Comparison of ENCODE assay signal across 22 cellular contexts in genomic region chr7:28033386-28033785, GRCh38.
DNase-seq lines count a peak whose midpoint lies in the region; ATAC-seq, FAIRE-seq and TF ChIP-seq lines count a peak whose summit lies in the region.
"Had no signal": no experiment of that assay in that cellular context is flagged by ENCODE, and none has a peak within 500 bp of the region (broad histone marks: within the 10 kb centered on the region; RNA-seq: fewer than 3 reads in every experiment).

No MANE protein-coding gene starts in this region.

- no peak overlapping the region for H2AK9ac ChIP-seq in IMR-90 (replicated peaks; ENCODE audit: low read depth, low read length, poor library complexity)

- H3K9ac ChIP-seq in IMR-90 (ENCODE audit: low read depth, low read length) (no peak overlapping the region), mesenchymal stem cell (ENCODE audit: low read length) (no peak overlapping the region), neuronal stem cell (ENCODE audit: low read depth, low read length, poor library complexity) (no peak overlapping the region)
- H3K9ac ChIP-seq: BLaER1 had no signal

- peak overlapping the region; percentile 49 for H4K91ac ChIP-seq in IMR-90 (ENCODE audit: insufficient read depth, low read depth, low read length)
- no peak overlapping the region for H4K91ac ChIP-seq in mesenchymal stem cell (ENCODE audit: low read length)
- H4K91ac ChIP-seq in neuronal stem cell (ENCODE audit: low read depth, low read length, poor library complexity) = no peak overlapping the region

- H3K4ac ChIP-seq in IMR-90 (ENCODE audit: low read depth, low read length) (peak overlapping the region; percentile 54), mesenchymal stem cell (ENCODE audit: low read depth in 1 of 2, low read length in 2 of 2) (no peak overlapping the region), neuronal stem cell (ENCODE audit: low read length) (no peak overlapping the region)

- H3K56ac ChIP-seq in IMR-90 (ENCODE audit: extremely low read depth, insufficient read depth, low read length) = no peak overlapping the region

- H4K5ac ChIP-seq in IMR-90 (ENCODE audit: low read depth, low read length) = no peak overlapping the region

- WGBS in IMR-90 (ENCODE audit: extremely low coverage in 2 of 2, insufficient read length in 1 of 2), 2 experiments = 100% methylated on average over 1 of the region's 4 CpGs; no CpG with 5 or more reads in 1 of the 2 experiments
- WGBS in mesenchymal stem cell = 96% methylated on average over 4 of the region's 4 CpGs
- WGBS in neuronal stem cell (ENCODE audit: extremely low coverage in 2 of 2, insufficient read length in 2 of 2, insufficient replicate concordance in 1 of 2), 2 donors = no CpG with 5 or more reads among the region's 4 CpGs

- TF ChIP-seq RAD21 in IMR-90 (IDR thresholded peaks at IDR 0.05; ENCODE audit: low read length) = no peak

- H3K18ac ChIP-seq in IMR-90 (ENCODE audit: low read depth, low read length) (no peak overlapping the region), mesenchymal stem cell (ENCODE audit: low read depth in 1 of 2, low read length in 2 of 2) (no peak overlapping the region), neuronal stem cell (ENCODE audit: low read length) (no peak overlapping the region)

- POLR2A ChIA-PET in IMR-90 (lab: Charles Lee; ENCODE audit: unreplicated experiment) (no interaction called here), WTC11 (lab: Charles Lee) (no interaction called here)

- H2BK20ac ChIP-seq in IMR-90 (ENCODE audit: low read depth, low read length) = 0 out of 2 replicates have a peak overlapping the region, but pooled peaks have one; percentile 29

- H2BK15ac ChIP-seq in IMR-90 (ENCODE audit: low read depth, low read length) (peak overlapping the region; percentile 17; the same call in 1 of the 3 replicates), mesenchymal stem cell (ENCODE audit: low read depth, poor library complexity, severe bottlenecking) (no peak overlapping the region), neuronal stem cell (ENCODE audit: low read length) (no peak overlapping the region)

- H3K36me3 Mint-ChIP-seq in WTC11 = no peaks in the 10 kb centered on the region
- no peaks in the 10 kb centered on the region for H3K36me3 Mint-ChIP-seq in activated T-helper 2 cell treated with anti-CD3 and anti-CD28 coated beads, Interferon-gamma antibody, Interleukin-2, Interleukin-4, amounts not matched to agents 10 μg/mL and 5 μg/mL and 100 μg/mL, durations not matched to agents 14 hours and 24 hours and 36 hours (ENCODE audit: low read depth)
- H3K36me3 Mint-ChIP-seq: CD8-positive, alpha-beta T cell had no signal

- peaks cover 12% of the 10 kb centered on the region for H3K9me1 ChIP-seq in IMR-90 (ENCODE audit: insufficient read depth, low read length)

- H4K20me1 ChIP-seq in IMR-90 (ENCODE audit: insufficient read depth, low read length) = no peaks in the 10 kb centered on the region; the same call in 1 of the 2 replicates
- H4K20me1 ChIP-seq: BLaER1 had no signal

- H2BK12ac ChIP-seq in mesenchymal stem cell (ENCODE audit: low read length in 2 of 2) = no peak overlapping the region
- H2BK12ac ChIP-seq in neuronal stem cell (ENCODE audit: low read length) = no peak overlapping the region

- H2AK5ac ChIP-seq in IMR-90 (ENCODE audit: low read depth, low read length) = peak overlapping the region; percentile 42
- no peak overlapping the region for H2AK5ac ChIP-seq in mesenchymal stem cell (ENCODE audit: low read length, severe bottlenecking)
- no peak overlapping the region for H2AK5ac ChIP-seq in neuronal stem cell (ENCODE audit: low read depth, low read length)

- no peak overlapping the region for H3K4me3 Mint-ChIP-seq in WTC11
- no peak overlapping the region for H3K4me3 Mint-ChIP-seq in activated T-helper 2 cell treated with anti-CD3 and anti-CD28 coated beads, Interferon-gamma antibody, Interleukin-2, Interleukin-4, amounts not matched to agents 10 μg/mL and 5 μg/mL and 100 μg/mL, durations not matched to agents 14 hours and 24 hours and 36 hours (ENCODE audit: low read depth)
- H3K4me3 Mint-ChIP-seq: CD8-positive, alpha-beta T cell had no signal

- in situ Hi-C loops in IMR-90 (cut with MboI; ENCODE audit: low sequenced_read_pairs) = no loop called here

- no peak for FAIRE-seq in GM12892 (lab: Jason Lieb, UNC)
- FAIRE-seq: GM12891 had no signal

- H3K9me3 ChIP-seq in IMR-90 (ENCODE audit: control insufficient read depth, insufficient read depth, low read length) (no peaks in the 10 kb centered on the region), mesenchymal stem cell (ENCODE audit: control insufficient read depth, low read length) (no peaks in the 10 kb centered on the region), vagina (no peaks in the 10 kb centered on the region), neuronal stem cell (replicated peaks in 1 of 2; ENCODE audit: control insufficient read depth in 2 of 2, insufficient read depth in 1 of 2, low read depth in 1 of 2, low read length in 2 of 2) (no peaks in the 10 kb centered on the region)
- H3K9me3 ChIP-seq: BLaER1, MG63, Peyer's patch had no signal

- ATAC-seq in IMR-90 (ENCODE audit: low read depth) = no peak
- ATAC-seq in WTC11 = peak; percentile 38
- ATAC-seq: CD8-positive, alpha-beta T cell; SK-N-SH treated with all-trans-retinoic acid at 6 μM for 48 hours had no signal

- dilution Hi-C loops in IMR-90 (cut with HindIII; ENCODE audit: low sequenced_read_pairs, unreplicated experiment) = no loop called here

- H3K23ac ChIP-seq in IMR-90 (ENCODE audit: low read depth, low read length) (peak overlapping the region; percentile 25; the same call in 1 of the 2 replicates), mesenchymal stem cell (ENCODE audit: low read length in 2 of 2) (no peak overlapping the region), neuronal stem cell (ENCODE audit: low read depth, low read length, poor library complexity) (no peak overlapping the region)

- H2BK120ac ChIP-seq in IMR-90 (ENCODE audit: low read depth, low read length) = no peak overlapping the region
- H2BK120ac ChIP-seq in mesenchymal stem cell (ENCODE audit: low read depth, low read length) = peak overlapping the region; percentile 71
- H2BK120ac ChIP-seq in neuronal stem cell (ENCODE audit: low read depth, low read length) = no peak overlapping the region

- no peak overlapping the region for H2AFZ ChIP-seq in IMR-90 (replicated peaks; ENCODE audit: low read length, poor library complexity)
- no peak overlapping the region for H2AFZ ChIP-seq in mesenchymal stem cell (ENCODE audit: low read depth, low read length)
- H2AFZ ChIP-seq in neuronal stem cell (ENCODE audit: low read length) = no peak overlapping the region

- H3K9me3 Mint-ChIP-seq in WTC11 = no peaks in the 10 kb centered on the region
- no peaks in the 10 kb centered on the region for H3K9me3 Mint-ChIP-seq in activated T-helper 2 cell treated with anti-CD3 and anti-CD28 coated beads, Interferon-gamma antibody, Interleukin-2, Interleukin-4, amounts not matched to agents 10 μg/mL and 5 μg/mL and 100 μg/mL, durations not matched to agents 14 hours and 24 hours and 36 hours
- H3K9me3 Mint-ChIP-seq: CD8-positive, alpha-beta T cell had no signal

- H3K4me2 ChIP-seq in IMR-90 (ENCODE audit: low read depth, low read length) (no peak overlapping the region), mesenchymal stem cell (ENCODE audit: low read length, poor library complexity, severe bottlenecking) (no peak overlapping the region), neuronal stem cell (ENCODE audit: insufficient read depth, low read length, poor library complexity, severe bottlenecking) (no peak overlapping the region)
- H3K4me2 ChIP-seq: BLaER1 had no signal

- H3K14ac ChIP-seq in IMR-90 (replicated peaks; ENCODE audit: low read depth, low read length) (no peak overlapping the region; the same call in 1 of the 2 replicates), mesenchymal stem cell (ENCODE audit: low read length in 2 of 2) (no peak overlapping the region), neuronal stem cell (ENCODE audit: low read length) (no peak overlapping the region)

- TF ChIP-seq POLR2A in IMR-90 (IDR thresholded peaks at IDR 0.05; ENCODE audit: low read depth, low read length) (no peak), vagina (IDR thresholded peaks at IDR 0.05) (no peak), GM12892 (IDR thresholded peaks at IDR 0.05; ENCODE audit: low read depth, low read length) (no peak)

- no peak overlapping the region; the same call in 1 of the 2 replicates for H3K27ac Mint-ChIP-seq in WTC11
- no peak overlapping the region for H3K27ac Mint-ChIP-seq in activated T-helper 2 cell treated with anti-CD3 and anti-CD28 coated beads, Interferon-gamma antibody, Interleukin-2, Interleukin-4, amounts not matched to agents 10 μg/mL and 5 μg/mL and 100 μg/mL, durations not matched to agents 14 hours and 24 hours and 36 hours
- H3K27ac Mint-ChIP-seq: CD8-positive, alpha-beta T cell had no signal

- H3K4me1 ChIP-seq in IMR-90 (ENCODE audit: control insufficient read depth, insufficient read depth, low read length) (peaks cover 17% of the 10 kb centered on the region), mesenchymal stem cell (ENCODE audit: control insufficient read depth, insufficient read depth, low read depth, low read length) (peaks cover 8% of the 10 kb centered on the region), vagina (peaks cover 54% of the 10 kb centered on the region), neuronal stem cell (ENCODE audit: control insufficient read depth in 2 of 2, insufficient read depth in 1 of 2, low read depth in 1 of 2, low read length in 2 of 2) (peaks cover 0 to 1% of the 10 kb centered on the region in 2 donors)
- H3K4me1 ChIP-seq: BLaER1 had no signal

- H3K4me1 Mint-ChIP-seq in WTC11 = peaks cover 40% of the 10 kb centered on the region
- H3K4me1 Mint-ChIP-seq in activated T-helper 2 cell treated with anti-CD3 and anti-CD28 coated beads, Interferon-gamma antibody, Interleukin-2, Interleukin-4, amounts not matched to agents 10 μg/mL and 5 μg/mL and 100 μg/mL, durations not matched to agents 14 hours and 24 hours and 36 hours (ENCODE audit: low read depth) = peaks cover 21% of the 10 kb centered on the region

- H3K27me3 Mint-ChIP-seq in WTC11 (ENCODE audit: low read depth) = no peaks in the 10 kb centered on the region; the same call in 1 of the 2 replicates
- H3K27me3 Mint-ChIP-seq in activated T-helper 2 cell treated with anti-CD3 and anti-CD28 coated beads, Interferon-gamma antibody, Interleukin-2, Interleukin-4, amounts not matched to agents 10 μg/mL and 5 μg/mL and 100 μg/mL, durations not matched to agents 14 hours and 24 hours and 36 hours (ENCODE audit: low read depth) = peaks cover 32% of the 10 kb centered on the region

- no peak overlapping the region for H3K4me3 ChIP-seq in IMR-90 (ENCODE audit: insufficient read depth, low read depth, low read length)
- no peak overlapping the region for H3K4me3 ChIP-seq in mesenchymal stem cell (ENCODE audit: insufficient read depth in 1 of 2, low read depth in 1 of 2, low read length in 2 of 2)
- no peak overlapping the region for H3K4me3 ChIP-seq in vagina
- H3K4me3 ChIP-seq in neuronal stem cell (ENCODE audit: low read length in 2 of 2) = no peak overlapping the region
- H3K4me3 ChIP-seq: BLaER1, MG63, Peyer's patch had no signal

- intact Hi-C loops in IMR-90 (cut with micrococcal nuclease) = no loop called here
- intact Hi-C loops in vagina (cut with DNase I) = no loop called here
- intact Hi-C loops in activated T-helper 2 cell treated with anti-CD3 and anti-CD28 coated beads, Interferon-gamma antibody, Interleukin-2, Interleukin-4, amounts not matched to agents 10 μg/mL and 5 μg/mL and 100 μg/mL, durations not matched to agents 14 hours and 24 hours and 36 hours (cut with micrococcal nuclease) = no loop called here

- H4K8ac ChIP-seq in IMR-90 (ENCODE audit: low read depth in 2 of 2, low read length in 2 of 2) = no peak overlapping the region
- H4K8ac ChIP-seq in mesenchymal stem cell (ENCODE audit: low read length) = no peak overlapping the region
- no peak overlapping the region for H4K8ac ChIP-seq in neuronal stem cell (ENCODE audit: low read depth, low read length)

- CTCF ChIA-PET in IMR-90 (lab: Yijun Ruan, JAX) (no interaction called here), WTC11 (lab: Charles Lee) (interaction anchor here (1.4 to 2.9 kb wide), 6 partner anchors 11 to 64 kb away, joined by 4 to 31 read pairs (median 14); no protein-coding TSS in a partner anchor)

- H3K79me1 ChIP-seq in IMR-90 (ENCODE audit: low read depth in 1 of 2, low read length in 2 of 2) = peaks cover 26 to 56% of the 10 kb centered on the region in 2 experiments
- peaks cover 22% of the 10 kb centered on the region for H3K79me1 ChIP-seq in mesenchymal stem cell (replicated peaks; ENCODE audit: low read length, poor library complexity, severe bottlenecking)
- no peaks in the 10 kb centered on the region for H3K79me1 ChIP-seq in neuronal stem cell (ENCODE audit: low read depth, low read length)

- no TSS peak for BruUV-seq in IMR-90 (replicated peaks; lab: Mats Ljungman, UMichigan)

- no peak for DNase-seq in IMR-90
- no peak for DNase-seq in WTC11 (ENCODE audit: low spot score)
- no peak for DNase-seq in mesenchymal stem cell
- no peak for DNase-seq in vagina (ENCODE audit: extremely low spot score in 2 of 2)
- no peak for DNase-seq in neuronal stem cell (ENCODE audit: low spot score)
- no peak for DNase-seq in activated T-helper 2 cell treated with anti-CD3 and anti-CD28 coated beads, Interferon-gamma antibody, Interleukin-2, Interleukin-4, amounts not matched to agents 10 μg/mL and 5 μg/mL and 100 μg/mL, durations not matched to agents 14 hours and 24 hours and 36 hours (ENCODE audit: low spot score)
- DNase-seq in GM12892 (ENCODE audit: insufficient read length) = no peak
- DNase-seq: Calu3; CD8-positive, alpha-beta T cell; DMS153; H7; Kasumi-1; MG63; NCI-H1048; NCI-H1417 treated with DMSO at 0.1 percent for 48 hours; NCI-H187 treated with DMSO at 0.1 percent for 48 hours; NCI-H2107; NCI-H748 treated with DMSO at 0.1 percent for 48 hours; Peyer's patch had no signal

- H3K36me3 ChIP-seq in IMR-90 (ENCODE audit: control insufficient read depth, insufficient read depth, low read length) (peaks cover 2% of the 10 kb centered on the region; the same call in 1 of the 2 replicates), mesenchymal stem cell (ENCODE audit: control insufficient read depth in 1 of 2, insufficient read depth in 2 of 2, low read depth in 1 of 2, low read length in 2 of 2) (no peaks in the 10 kb centered on the region), vagina (no peaks in the 10 kb centered on the region), neuronal stem cell (replicated peaks in 1 of 2; ENCODE audit: control insufficient read depth in 2 of 2, insufficient read depth in 2 of 2, low read length in 2 of 2) (no peaks in the 10 kb centered on the region)
- H3K36me3 ChIP-seq: BLaER1, MG63, Peyer's patch had no signal

- no peak overlapping the region for H3K27ac ChIP-seq in IMR-90 (ENCODE audit: insufficient read depth, low read length)
- no peak overlapping the region for H3K27ac ChIP-seq in mesenchymal stem cell (ENCODE audit: low read length, poor library complexity, severe bottlenecking)
- peak overlapping the region; percentile 7 for H3K27ac ChIP-seq in vagina
- no peak overlapping the region for H3K27ac ChIP-seq in neuronal stem cell (replicated peaks; ENCODE audit: low read length)
- H3K27ac ChIP-seq: BLaER1, Peyer's patch had no signal

- TF ChIP-seq CTCF in IMR-90 (conservative IDR thresholded peaks at IDR 0.05; ENCODE audit: low read depth, low read length) = no peak
- no peak for TF ChIP-seq CTCF in WTC11 (IDR thresholded peaks at IDR 0.05)
- TF ChIP-seq CTCF in vagina (IDR thresholded peaks at IDR 0.05) = no peak

- H2BK5ac ChIP-seq in IMR-90 (ENCODE audit: low read depth, low read length, poor library complexity, severe bottlenecking) = no peak overlapping the region
- H2BK5ac ChIP-seq in mesenchymal stem cell (ENCODE audit: low read depth, low read length, poor library complexity, severe bottlenecking) = no peak overlapping the region
- no peak overlapping the region for H2BK5ac ChIP-seq in neuronal stem cell (ENCODE audit: low read length)

- H3K27me3 ChIP-seq in IMR-90 (ENCODE audit: control insufficient read depth, insufficient read depth, low read length) (no peaks in the 10 kb centered on the region), mesenchymal stem cell (ENCODE audit: control insufficient read depth in 1 of 2, insufficient read depth in 1 of 2, low read length in 2 of 2) (no peaks in the 10 kb centered on the region), vagina (no peaks in the 10 kb centered on the region), neuronal stem cell (ENCODE audit: control insufficient read depth in 3 of 3, insufficient read depth in 3 of 3, low read depth in 1 of 3, low read length in 3 of 3) (peaks cover 0 to 5% (median 0%) of the 10 kb centered on the region in 3 experiments)
- H3K27me3 ChIP-seq: MG63, Peyer's patch had no signal
